In the genomic region with DNA sequence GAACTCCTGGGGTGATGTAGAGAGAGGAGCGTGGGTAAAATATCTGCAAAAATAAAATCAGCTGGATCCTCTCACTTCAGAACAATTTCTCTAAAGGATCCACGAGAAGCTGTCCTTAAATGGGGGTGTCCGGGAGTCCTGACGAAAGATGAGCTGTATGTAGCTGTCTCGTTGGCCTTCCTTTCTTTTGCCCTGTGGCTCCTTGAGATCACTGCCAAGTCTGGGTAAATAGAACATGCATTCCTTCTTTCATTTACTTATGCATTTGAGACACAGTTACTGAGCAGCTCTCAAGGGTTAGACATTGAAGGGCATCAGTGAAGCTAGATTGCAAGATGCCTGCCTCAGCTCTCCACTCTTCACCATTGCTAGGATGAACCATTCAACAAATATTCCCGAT, we compare ENCODE assay signal across 1 cellular context.
TF ChIP-seq lines count a peak whose summit lies in the region.

No MANE protein-coding gene starts in this region.

TF ChIP-seq in A549, 52 proteins besides CTCF, POLR2A, EP300 and RAD21 (continued from another document):
- TF ChIP-seq, protein P1, sequence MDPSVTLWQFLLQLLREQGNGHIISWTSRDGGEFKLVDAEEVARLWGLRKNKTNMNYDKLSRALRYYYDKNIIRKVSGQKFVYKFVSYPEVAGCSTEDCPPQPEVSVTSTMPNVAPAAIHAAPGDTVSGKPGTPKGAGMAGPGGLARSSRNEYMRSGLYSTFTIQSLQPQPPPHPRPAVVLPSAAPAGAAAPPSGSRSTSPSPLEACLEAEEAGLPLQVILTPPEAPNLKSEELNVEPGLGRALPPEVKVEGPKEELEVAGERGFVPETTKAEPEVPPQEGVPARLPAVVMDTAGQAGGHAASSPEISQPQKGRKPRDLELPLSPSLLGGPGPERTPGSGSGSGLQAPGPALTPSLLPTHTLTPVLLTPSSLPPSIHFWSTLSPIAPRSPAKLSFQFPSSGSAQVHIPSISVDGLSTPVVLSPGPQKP (IDR thresholded peaks at IDR 0.05; ENCODE audit: low read depth, low read length) = no peak
- TF ChIP-seq KDM1A (IDR thresholded peaks at IDR 0.05; ENCODE audit: low read depth) (no peak), RCOR1 (IDR thresholded peaks at IDR 0.05; ENCODE audit: low read depth, low read length) (no peak), HDAC2 (IDR thresholded peaks at IDR 0.05) (no peak)
- TF ChIP-seq, protein P2, sequence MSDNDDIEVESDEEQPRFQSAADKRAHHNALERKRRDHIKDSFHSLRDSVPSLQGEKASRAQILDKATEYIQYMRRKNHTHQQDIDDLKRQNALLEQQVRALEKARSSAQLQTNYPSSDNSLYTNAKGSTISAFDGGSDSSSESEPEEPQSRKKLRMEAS (IDR thresholded peaks at IDR 0.05) = peak; percentile 47
- TF ChIP-seq, protein P3, sequence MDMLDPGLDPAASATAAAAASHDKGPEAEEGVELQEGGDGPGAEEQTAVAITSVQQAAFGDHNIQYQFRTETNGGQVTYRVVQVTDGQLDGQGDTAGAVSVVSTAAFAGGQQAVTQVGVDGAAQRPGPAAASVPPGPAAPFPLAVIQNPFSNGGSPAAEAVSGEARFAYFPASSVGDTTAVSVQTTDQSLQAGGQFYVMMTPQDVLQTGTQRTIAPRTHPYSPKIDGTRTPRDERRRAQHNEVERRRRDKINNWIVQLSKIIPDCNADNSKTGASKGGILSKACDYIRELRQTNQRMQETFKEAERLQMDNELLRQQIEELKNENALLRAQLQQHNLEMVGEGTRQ (IDR thresholded peaks at IDR 0.05) = no peak
